ENCODE assay signal across 14 cellular contexts in genomic region chr4:96354036-96354712, GRCh38.
DNase-seq lines count a peak whose midpoint lies in the region; ATAC-seq, FAIRE-seq and TF ChIP-seq lines count a peak whose summit lies in the region.
"Had no signal": no experiment of that assay in that cellular context is flagged by ENCODE, and none has a peak within 500 bp of the region (broad histone marks: within the 10 kb centered on the region; RNA-seq: fewer than 3 reads in every experiment).

No MANE protein-coding gene starts in this region.

- H3K36me3 ChIP-seq in SK-N-SH (replicated peaks in 1 of 2; ENCODE audit: control insufficient read depth in 1 of 2, insufficient read depth in 2 of 2, low read length in 1 of 2) (no peaks in the 10 kb centered on the region), fibroblast of lung (ENCODE audit: control insufficient read depth, insufficient read depth, low read length) (no peaks in the 10 kb centered on the region)
- H3K36me3 ChIP-seq: adrenal gland had no signal

- TF ChIP-seq POLR2A in GM12892 (IDR thresholded peaks at IDR 0.05; ENCODE audit: low read depth, low read length): no peak

- TF ChIP-seq EP300 in SK-N-SH (IDR thresholded peaks at IDR 0.05; ENCODE audit: borderline replicate concordance in 1 of 2, low read depth in 1 of 2, low read length in 1 of 2): no peak

- no peaks in the 10 kb centered on the region for H3K9me2 ChIP-seq in SK-N-SH

- FAIRE-seq in urothelium cell line (lab: Jason Lieb, UNC) (no peak), GM12892 (lab: Jason Lieb, UNC) (no peak)
- FAIRE-seq: HTR-8/SVneo had no signal

- H4K20me1 ChIP-seq in SK-N-SH (ENCODE audit: insufficient read depth) (no peaks in the 10 kb centered on the region), fibroblast of lung (ENCODE audit: control insufficient read depth, extremely low read depth, insufficient read depth, low read length) (no peaks in the 10 kb centered on the region)

- POLR2A ChIA-PET in SK-N-SH (lab: Yijun Ruan, JAX): no interaction called here

- H3K27me3 ChIP-seq in SK-N-SH (ENCODE audit: insufficient read depth): no peaks in the 10 kb centered on the region
- no peaks in the 10 kb centered on the region for H3K27me3 ChIP-seq in fibroblast of lung (ENCODE audit: control insufficient read depth, insufficient read depth, low read length)
- H3K27me3 ChIP-seq: adrenal gland had no signal

- DNase-seq in DMS53 (lab: John Stamatoyannopoulos, UW): peak; percentile 43
- DNase-seq in SK-N-SH: no peak
- DNase-seq in fibroblast of lung (ENCODE audit: low read depth in 2 of 2): peak; percentile 7 to 11
- DNase-seq in omental fat pad (ENCODE audit: low spot score): no peak
- DNase-seq in urothelium cell line (ENCODE audit: low spot score): no peak
- DNase-seq in NCI-H446 (lab: John Stamatoyannopoulos, UW): no peak
- DNase-seq in NK-92 treated with Interleukin-12 subunit alpha and Interleukin-12 subunit beta, amount 100 ng/mL, for 24 hours (lab: John Stamatoyannopoulos, UW): no peak
- DNase-seq in GM12892 (ENCODE audit: insufficient read length): no peak
- DNase-seq: activated CD4-positive, alpha-beta T cell treated with anti-CD3 and anti-CD28 coated beads, Interleukin-2, amount 50 U/mL, for 4 hours; activated T-cell treated with anti-CD3 and anti-CD28 coated beads, Interleukin-2, amount 50 U/mL, for 48 hours; adrenal gland; NCI-H2171; stimulated activated CD4-positive, alpha-beta T cell treated with anti-CD3 and anti-CD28 coated beads, Interleukin-12 subunit alpha, Interleukin-12 subunit beta, amount 100 ng/mL, for 4 hours had no signal

- H3K79me2 ChIP-seq in SK-N-SH (ENCODE audit: insufficient read depth) (no peaks in the 10 kb centered on the region), fibroblast of lung (ENCODE audit: control insufficient read depth, insufficient read depth, low read length) (no peaks in the 10 kb centered on the region)

- H3K9me3 ChIP-seq in SK-N-SH (no peaks in the 10 kb centered on the region), fibroblast of lung (ENCODE audit: control insufficient read depth, insufficient read depth, low read depth, low read length) (no peaks in the 10 kb centered on the region)
- H3K9me3 ChIP-seq: adrenal gland had no signal

- H3K4me1 ChIP-seq in SK-N-SH (ENCODE audit: control insufficient read depth in 1 of 2, insufficient read depth in 2 of 2, low read depth in 1 of 2, low read length in 1 of 2): no peaks in the 10 kb centered on the region; a peak in 1 of 4 replicates
- H3K4me1 ChIP-seq in fibroblast of lung (ENCODE audit: control insufficient read depth, extremely low read depth, insufficient read depth, low read length): no peaks in the 10 kb centered on the region
- H3K4me1 ChIP-seq: adrenal gland had no signal

- H3K4me3 ChIP-seq in SK-N-SH (ENCODE audit: low read depth in 2 of 2, low read length in 1 of 2): peak overlapping the region in 1 of 2 experiments; percentile 19; a peak in 1 of 4 replicates
- peak overlapping the region in 1 of 4 experiments; percentile 3 for H3K4me3 ChIP-seq in fibroblast of lung (replicated peaks in 1 of 4; ENCODE audit: control extremely low read depth in 1 of 4, insufficient read depth in 1 of 4, low read depth in 3 of 4, low read length in 4 of 4)
- H3K4me3 ChIP-seq: adrenal gland had no signal

- TF ChIP-seq RAD21 in SK-N-SH (IDR thresholded peaks at IDR 0.05; ENCODE audit: low read length): no peak

- H3K4me2 ChIP-seq in SK-N-SH (peak overlapping the region; percentile 32; the same call in 1 of the 2 replicates), fibroblast of lung (ENCODE audit: extremely low read depth, insufficient read depth, low read length) (no peak overlapping the region)

- no peak for TF ChIP-seq CTCF in SK-N-SH (IDR thresholded peaks at IDR 0.05)
- TF ChIP-seq CTCF in fibroblast of lung (conservative IDR thresholded peaks at IDR 0.05 in 1 of 2, IDR thresholded peaks at IDR 0.05 in 1 of 2; ENCODE audit: low read depth in 1 of 2, low read length in 2 of 2): no peak
- no peak for TF ChIP-seq CTCF in omental fat pad (IDR thresholded peaks at IDR 0.05)

- CTCF ChIA-PET in SK-N-SH (lab: Yijun Ruan, JAX): no interaction called here

- ATAC-seq in omental fat pad (ENCODE audit: low FRiP score): peak; percentile 70

- no peaks in the 10 kb centered on the region for H3F3A ChIP-seq in SK-N-SH (replicated peaks; ENCODE audit: insufficient read depth)

- WGBS in SK-N-SH (ENCODE audit: low lambda C conversion rate): 61% methylated on average over 2 of the region's 2 CpGs

- H3K9ac ChIP-seq in SK-N-SH: no peak overlapping the region
- H3K9ac ChIP-seq in fibroblast of lung (ENCODE audit: insufficient read depth, low read length): no peak overlapping the region

- peak overlapping the region; percentile 38; the same call in 1 of the 2 replicates for H2AFZ ChIP-seq in SK-N-SH (ENCODE audit: low read depth)
- H2AFZ ChIP-seq in fibroblast of lung (ENCODE audit: low read length): no peak overlapping the region

- H3K27ac ChIP-seq in SK-N-SH (ENCODE audit: low read depth in 2 of 2, low read length in 1 of 2): no peak overlapping the region
- H3K27ac ChIP-seq in fibroblast of lung (ENCODE audit: insufficient read depth, low read length): no peak overlapping the region
- H3K27ac ChIP-seq: adrenal gland had no signal

TF ChIP-seq in SK-N-SH, 30 proteins besides CTCF, POLR2A, EP300 and RAD21:
- TF ChIP-seq POLR2AphosphoS5 (IDR thresholded peaks at IDR 0.05; ENCODE audit: low read depth, low read length) (no peak), ZBTB33 (IDR thresholded peaks at IDR 0.05; ENCODE audit: borderline replicate concordance, low read depth) (no peak), NFIC (IDR thresholded peaks at IDR 0.05; ENCODE audit: borderline replicate concordance) (no peak), CHD2 (IDR thresholded peaks at IDR 0.05; ENCODE audit: low read length, partially characterized antibody) (no peak), FOXJ3 (CRISPR knock-in tag; IDR thresholded peaks at IDR 0.05) (no peak), GABPA (IDR thresholded peaks at IDR 0.05; ENCODE audit: low read depth) (no peak), ELF1 (IDR thresholded peaks at IDR 0.05) (no peak), TAF1 (IDR thresholded peaks at IDR 0.05; ENCODE audit: borderline replicate concordance, low read depth, low read length) (no peak), GATA2 (CRISPR knock-in tag; IDR thresholded peaks at IDR 0.05) (no peak), USF2 (IDR thresholded peaks at IDR 0.05; ENCODE audit: borderline replicate concordance, low read depth, low read length) (no peak)

Comparison
In these comparisons a context has a peak if more than half of its experiments do, and no peak if none do; other contexts are left out.
1. DNase-seq: peak in DMS53 (single experiment) and fibroblast of lung (2 of 2); none in SK-N-SH (single experiment), omental fat pad (single experiment), urothelium cell line (single experiment), NCI-H446 (0 of 2), NK-92 treated with Interleukin-12 subunit alpha and Interleukin-12 subunit beta, amount 100 ng/mL, for 24 hours (single experiment) and GM12892 (single experiment).